8 cellular contexts compared by ENCODE assay signal in genomic region chr7:32062150-32062549, GRCh38. TPM values are rescaled to one million over a fixed set of nuclear protein-coding genes. Genes with fewer than 3 reads are reported as not detected.
A peak's percentile ranks its signal among the peaks of the same experiment; 100 is the strongest.
DNase-seq lines count a peak whose midpoint lies in the region; TF ChIP-seq lines count a peak whose summit lies in the region.

No MANE protein-coding gene starts in this region.

- no peaks in the 10 kb centered on the region for H3K9me3 ChIP-seq in neuronal stem cell (replicated peaks in 1 of 2; ENCODE audit: control insufficient read depth in 2 of 2, insufficient read depth in 1 of 2, low read depth in 1 of 2, low read length in 2 of 2)

- H3K18ac ChIP-seq in neuronal stem cell (ENCODE audit: low read length) = no peak overlapping the region

- H3K14ac ChIP-seq in neuronal stem cell (ENCODE audit: low read length) = no peak overlapping the region

- no peak overlapping the region for H2AK5ac ChIP-seq in neuronal stem cell (ENCODE audit: low read depth, low read length)

- no peak overlapping the region for H2AFZ ChIP-seq in neuronal stem cell (ENCODE audit: low read length)

- no peak overlapping the region for H4K8ac ChIP-seq in neuronal stem cell (ENCODE audit: low read depth, low read length)

- peak; percentile 67 for TF ChIP-seq CTCF in GM12865 (IDR thresholded peaks at IDR 0.05; ENCODE audit: insufficient read depth, low read depth, low read length, missing control alignments)

- H2BK5ac ChIP-seq in neuronal stem cell (ENCODE audit: low read length) = no peak overlapping the region

- H3K4ac ChIP-seq in neuronal stem cell (ENCODE audit: low read length) = no peak overlapping the region

- WGBS in neuronal stem cell (ENCODE audit: extremely low coverage in 2 of 2, insufficient read length in 2 of 2, insufficient replicate concordance in 1 of 2), 2 donors = no CpG with 5 or more reads among the region's 5 CpGs

- no peak overlapping the region for H3K23ac ChIP-seq in neuronal stem cell (ENCODE audit: low read depth, low read length, poor library complexity)

- no peak overlapping the region for H2BK12ac ChIP-seq in neuronal stem cell (ENCODE audit: low read length)

- peak; percentile 21 for DNase-seq in AG08396 (ENCODE audit: low spot score)
- peak; percentile 45 for DNase-seq in GM12865 (ENCODE audit: low read depth)
- DNase-seq in NCI-H1048 (lab: John Stamatoyannopoulos, UW) = peak; percentile 15
- DNase-seq in cerebellar cortex (ENCODE audit: low spot score) = peak; percentile 26
- DNase-seq in mucosa of gallbladder (ENCODE audit: low spot score) = peak; percentile 17
- DNase-seq in cerebellum (ENCODE audit: low spot score) = no peak
- DNase-seq in COR-L47 (lab: John Stamatoyannopoulos, UW) = no peak
- no peak for DNase-seq in neuronal stem cell (ENCODE audit: low spot score)

- no peak overlapping the region for H3K9ac ChIP-seq in neuronal stem cell (ENCODE audit: low read depth, low read length, poor library complexity)

- no peaks in the 10 kb centered on the region for H3K36me3 ChIP-seq in neuronal stem cell (replicated peaks in 1 of 2; ENCODE audit: control insufficient read depth in 2 of 2, insufficient read depth in 2 of 2, low read length in 2 of 2)

- H4K91ac ChIP-seq in neuronal stem cell (ENCODE audit: low read depth, low read length, poor library complexity) = no peak overlapping the region

- H3K79me1 ChIP-seq in neuronal stem cell (ENCODE audit: low read depth, low read length) = no peaks in the 10 kb centered on the region

- H3K27ac ChIP-seq in neuronal stem cell (replicated peaks; ENCODE audit: low read length) = no peak overlapping the region

- no peak overlapping the region for H2BK120ac ChIP-seq in neuronal stem cell (ENCODE audit: low read depth, low read length)

- H3K4me2 ChIP-seq in neuronal stem cell (ENCODE audit: insufficient read depth, low read length, poor library complexity, severe bottlenecking) = no peak overlapping the region

- peaks cover 0 to 4% (median 0%) of the 10 kb centered on the region in 3 experiments for H3K27me3 ChIP-seq in neuronal stem cell (ENCODE audit: control insufficient read depth in 3 of 3, insufficient read depth in 3 of 3, low read depth in 1 of 3, low read length in 3 of 3)

- H2BK15ac ChIP-seq in neuronal stem cell (ENCODE audit: low read length) = no peak overlapping the region

- H3K4me1 ChIP-seq in neuronal stem cell (ENCODE audit: control insufficient read depth in 2 of 2, insufficient read depth in 1 of 2, low read depth in 1 of 2, low read length in 2 of 2) = peaks cover 0 to 2% of the 10 kb centered on the region in 2 donors

- H3K4me3 ChIP-seq in GM12865 (ENCODE audit: low read depth, low read length) (no peak overlapping the region), neuronal stem cell (ENCODE audit: low read length in 2 of 2) (no peak overlapping the region)

RNA-seq across cellular contexts. Expression of gene PDE1C, which starts 8.1 kb away (rescaled TPM):
- total RNA-seq in mucosa of gallbladder = 2.4 TPM
- total RNA-seq in cerebellum = 122 TPM
- 0.36 TPM for polyA plus RNA-seq in neuronal stem cell (2013, experiment 1 of 2)
- polyA plus RNA-seq in neuronal stem cell (2013, experiment 2 of 2) = 0.36 TPM

Comparison
In these comparisons a context has a peak if more than half of its experiments do, and no peak if none do; other contexts are left out.
1. DNase-seq: peak in AG08396 (single experiment), GM12865 (single experiment), NCI-H1048 (single experiment), cerebellar cortex (single experiment) and mucosa of gallbladder (single experiment); none in cerebellum (single experiment), COR-L47 (single experiment) and neuronal stem cell (single experiment).
2. RNA of gene PDE1C, which starts 8.1 kb away (total RNA-seq): 122 TPM in cerebellum (single experiment); 2.4 TPM in mucosa of gallbladder (single experiment); every median in the first group is over 10 times any median in the second.